Comparison of ENCODE assay signal across 21 cellular contexts in genomic region chr3:177134811-177135210, GRCh38.
DNase-seq lines count a peak whose midpoint lies in the region; ATAC-seq, FAIRE-seq and TF ChIP-seq lines count a peak whose summit lies in the region.
"Had no signal": no experiment of that assay in that cellular context is flagged by ENCODE, and none has a peak within 500 bp of the region (broad histone marks: within the 10 kb centered on the region; RNA-seq: fewer than 3 reads in every experiment).

No MANE protein-coding gene starts in this region.

- no TSS peak for BruUV-seq in endothelial cell of umbilical vein (replicated peaks; lab: Mats Ljungman, UMichigan)

- H3K4ac ChIP-seq in trophoblast cell (ENCODE audit: low read depth, low read length), result peak overlapping the region; percentile 33

- no peak for TF ChIP-seq CTCF in endothelial cell of umbilical vein (IDR thresholded peaks at IDR 0.05; ENCODE audit: extremely low read depth in 1 of 2, insufficient read depth in 1 of 2, low read depth in 1 of 2, low read length in 2 of 2)

- no peaks in the 10 kb centered on the region for H3K9me3 ChIP-seq in T-helper 17 cell (ENCODE audit: control insufficient read depth, low read length, poor library complexity, severe bottlenecking)
- no peaks in the 10 kb centered on the region for H3K9me3 ChIP-seq in endothelial cell of umbilical vein (replicated peaks; ENCODE audit: control insufficient read depth, insufficient read depth, low read length)
- no peaks in the 10 kb centered on the region for H3K9me3 ChIP-seq in trophoblast cell (ENCODE audit: insufficient read depth, low read depth, low read length)

- H3K4me1 Mint-ChIP-seq in T-helper 17 cell, result peaks cover 47% of the 10 kb centered on the region
- H3K4me1 Mint-ChIP-seq in activated CD4-positive, alpha-beta memory T cell treated with anti-CD3 and anti-CD28 coated beads, Interleukin-2, amount 10 ng/mL, durations not matched to agents 7 days and 5 days, result peaks cover 45% of the 10 kb centered on the region

- no peaks in the 10 kb centered on the region for H3K36me3 Mint-ChIP-seq in T-helper 17 cell (ENCODE audit: low read depth)
- H3K36me3 Mint-ChIP-seq in activated CD4-positive, alpha-beta memory T cell treated with anti-CD3 and anti-CD28 coated beads, Interleukin-2, amount 10 ng/mL, durations not matched to agents 7 days and 5 days (ENCODE audit: low read depth), result peaks cover 48% of the 10 kb centered on the region

- H3K27ac Mint-ChIP-seq in T-helper 17 cell, result peak overlapping the region; percentile 39
- no peak overlapping the region for H3K27ac Mint-ChIP-seq in activated CD4-positive, alpha-beta memory T cell treated with anti-CD3 and anti-CD28 coated beads, Interleukin-2, amount 10 ng/mL, durations not matched to agents 7 days and 5 days

- dilution Hi-C loops in endothelial cell of umbilical vein (cut with MboI; ENCODE audit: extremely low pct_ligation_motif_present, low sequenced_read_pairs), result no loop called here

- no peak overlapping the region for H3K23ac ChIP-seq in trophoblast cell (ENCODE audit: low read length)

- H3K18ac ChIP-seq in trophoblast cell (ENCODE audit: low read length), result no peak overlapping the region

- no peak overlapping the region for H2BK5ac ChIP-seq in trophoblast cell (ENCODE audit: low read depth, low read length, poor library complexity)

- no peaks in the 10 kb centered on the region for H3K9me3 Mint-ChIP-seq in activated CD4-positive, alpha-beta memory T cell treated with anti-CD3 and anti-CD28 coated beads, Interleukin-2, amount 10 ng/mL, durations not matched to agents 7 days and 5 days
- H3K9me3 Mint-ChIP-seq: CD8-positive, alpha-beta T cell; H9 had no signal

- DNase-seq in HEK293T (ENCODE audit: extremely low spot score), result no peak
- DNase-seq in T-helper 17 cell, result no peak
- no peak for DNase-seq in endothelial cell of umbilical vein (ENCODE audit: low read depth, low spot score)
- no peak for DNase-seq in trophoblast cell
- DNase-seq in activated CD4-positive, alpha-beta memory T cell treated with anti-CD3 and anti-CD28 coated beads, Interleukin-2, amount 10 ng/mL, durations not matched to agents 7 days and 5 days, result no peak
- DNase-seq in NCI-H1930 (lab: John Stamatoyannopoulos, UW), result no peak
- no peak for DNase-seq in posterior vena cava (ENCODE audit: low spot score)
- DNase-seq: C1 segment of cervical spinal cord; CD8-positive, alpha-beta T cell; DMS153; GM23248; H9; NCI-H1092 treated with DMSO at 0.1 percent for 48 hours; NCI-H1436 treated with DMSO at 0.1 percent for 48 hours; NCI-H2029; NCI-H226; NCI-H510A treated with DMSO at 0.1 percent for 48 hours; NCI-H748 treated with DMSO at 0.1 percent for 48 hours; SHP77 treated with DMSO at 0.1 percent for 48 hours had no signal

- no peak overlapping the region for H4K12ac ChIP-seq in trophoblast cell (ENCODE audit: low read depth, low read length)

- H3K4me2 ChIP-seq in endothelial cell of umbilical vein (ENCODE audit: insufficient read depth, low read length) (peak overlapping the region; percentile 34), trophoblast cell (ENCODE audit: low read length) (no peak overlapping the region)

- peak overlapping the region; percentile 36 for H3K4me3 Mint-ChIP-seq in T-helper 17 cell
- H3K4me3 Mint-ChIP-seq in activated CD4-positive, alpha-beta memory T cell treated with anti-CD3 and anti-CD28 coated beads, Interleukin-2, amount 10 ng/mL, durations not matched to agents 7 days and 5 days, result no peak overlapping the region
- H3K4me3 Mint-ChIP-seq: CD8-positive, alpha-beta T cell; H9 had no signal

- WGBS in trophoblast cell (ENCODE audit: extremely low coverage, insufficient coverage, insufficient read length), result no CpG with 5 or more reads among the region's 8 CpGs

- H3K4me1 ChIP-seq in endothelial cell of umbilical vein (ENCODE audit: control insufficient read depth, extremely low read depth, insufficient read depth, low read length) (peaks cover 8% of the 10 kb centered on the region), trophoblast cell (ENCODE audit: control insufficient read depth in 1 of 2, insufficient read depth in 2 of 2, low read length in 2 of 2) (peaks cover 0 to 3% of the 10 kb centered on the region in 2 experiments)

- H2AK5ac ChIP-seq in trophoblast cell (ENCODE audit: low read length), result no peak overlapping the region

- no peaks in the 10 kb centered on the region for H3K9me1 ChIP-seq in endothelial cell of umbilical vein (replicated peaks; ENCODE audit: control insufficient read depth, extremely low read depth, insufficient read depth, low read length)

- FAIRE-seq in endothelial cell of umbilical vein (lab: Jason Lieb, UNC), result no peak
- FAIRE-seq: GM12891 had no signal

- no peak overlapping the region for H2AFZ ChIP-seq in endothelial cell of umbilical vein (ENCODE audit: low read depth, low read length)
- no peak overlapping the region for H2AFZ ChIP-seq in trophoblast cell (ENCODE audit: insufficient read depth, low read length, poor library complexity)
- H2AFZ ChIP-seq: GM23248 had no signal

- no peak overlapping the region for H3K14ac ChIP-seq in trophoblast cell (ENCODE audit: low read length)

- CTCF ChIA-PET in HEK293T (lab: Yijun Ruan, JAX) (no interaction called here), endothelial cell of umbilical vein (lab: Charles Lee) (interaction anchor here (0.5 to 1.5 kb wide), 2 partner anchors 9 to 227 kb away, joined by 3 to 4 read pairs; no protein-coding TSS in a partner anchor)
- CTCF ChIA-PET in activated CD4-positive, alpha-beta memory T cell treated with anti-CD3 and anti-CD28 coated beads, Interleukin-2, amount 10 ng/mL, durations not matched to agents 7 days and 5 days (lab: Charles Lee), result no interaction called here

- no peak overlapping the region for H4K8ac ChIP-seq in trophoblast cell (ENCODE audit: low read depth, low read length)

- no peak overlapping the region for H2BK120ac ChIP-seq in trophoblast cell (ENCODE audit: insufficient read depth, low read length, poor library complexity)

- no peaks in the 10 kb centered on the region for H3K27me3 Mint-ChIP-seq in T-helper 17 cell
- no peaks in the 10 kb centered on the region for H3K27me3 Mint-ChIP-seq in activated CD4-positive, alpha-beta memory T cell treated with anti-CD3 and anti-CD28 coated beads, Interleukin-2, amount 10 ng/mL, durations not matched to agents 7 days and 5 days

- H3K27ac ChIP-seq in endothelial cell of umbilical vein (ENCODE audit: insufficient read depth, low read depth, low read length) (no peak overlapping the region), trophoblast cell (ENCODE audit: low read depth, low read length) (no peak overlapping the region)
- H3K27ac ChIP-seq: GM23248, RWPE1 had no signal

- H3K27me3 ChIP-seq in endothelial cell of umbilical vein (ENCODE audit: control insufficient read depth in 2 of 2, insufficient read depth in 2 of 2, low read length in 2 of 2) (no peaks in the 10 kb centered on the region), trophoblast cell (ENCODE audit: insufficient read depth, low read length) (no peaks in the 10 kb centered on the region)

- peaks cover 2% of the 10 kb centered on the region for H3K79me1 ChIP-seq in trophoblast cell (ENCODE audit: low read length)

- TF ChIP-seq POLR2A in endothelial cell of umbilical vein (IDR thresholded peaks at IDR 0.05; ENCODE audit: low read depth, low read length), result no peak

- no peak overlapping the region for H3K9ac ChIP-seq in endothelial cell of umbilical vein (replicated peaks; ENCODE audit: extremely low read depth, insufficient read depth, low read length)
- no peak overlapping the region for H3K9ac ChIP-seq in trophoblast cell (ENCODE audit: low read length)
- H3K9ac ChIP-seq: GM23248 had no signal

- H4K20me1 ChIP-seq in endothelial cell of umbilical vein (replicated peaks; ENCODE audit: control insufficient read depth, extremely low read depth, insufficient read depth, low read length), result peaks cover 2% of the 10 kb centered on the region

- H3K36me3 ChIP-seq in endothelial cell of umbilical vein (ENCODE audit: control insufficient read depth in 2 of 2, extremely low read depth in 1 of 2, insufficient read depth in 2 of 2, low read length in 2 of 2) (no peaks in the 10 kb centered on the region), trophoblast cell (ENCODE audit: control insufficient read depth in 1 of 2, insufficient read depth in 2 of 2, low read length in 2 of 2) (peaks cover 0 to under 1% of the 10 kb centered on the region in 2 experiments)

- no peak for ATAC-seq in T-helper 17 cell
- ATAC-seq: CD8-positive, alpha-beta T cell had no signal

- no peak overlapping the region for H4K91ac ChIP-seq in trophoblast cell (ENCODE audit: low read depth, low read length)

- no peak overlapping the region for H3K4me3 ChIP-seq in endothelial cell of umbilical vein (replicated peaks in 1 of 3; ENCODE audit: insufficient read depth in 1 of 3, low read depth in 1 of 3, low read length in 3 of 3)
- no peak overlapping the region for H3K4me3 ChIP-seq in trophoblast cell (ENCODE audit: low read depth, low read length)
- H3K4me3 ChIP-seq: GM23248 had no signal

- no peak overlapping the region for H2BK12ac ChIP-seq in trophoblast cell (ENCODE audit: low read length)

- H3K79me2 ChIP-seq in endothelial cell of umbilical vein (ENCODE audit: control insufficient read depth, insufficient read depth, low read length), result peaks cover 95% of the 10 kb centered on the region
- H3K79me2 ChIP-seq in trophoblast cell (ENCODE audit: control insufficient read depth, insufficient read depth, low read length, poor library complexity), result peaks cover 11% of the 10 kb centered on the region

- intact Hi-C loops in endothelial cell of umbilical vein (cut with micrococcal nuclease), result loop anchor here (5.0 kb wide), 1 partner anchor 222 kb away; no protein-coding TSS in a partner anchor
- intact Hi-C loops in posterior vena cava (cut with DNase I), result no loop called here

- POLR2A ChIA-PET in HEK293T (lab: Yijun Ruan, JAX) (no interaction called here), endothelial cell of umbilical vein (lab: Charles Lee) (no interaction called here)
- POLR2A ChIA-PET in activated CD4-positive, alpha-beta memory T cell treated with anti-CD3 and anti-CD28 coated beads, Interleukin-2, amount 10 ng/mL, durations not matched to agents 7 days and 5 days (lab: Charles Lee), result no interaction called here

TF ChIP-seq in endothelial cell of umbilical vein, 7 proteins besides CTCF, POLR2A, EP300 and RAD21 (continues in another document):
- TF ChIP-seq GATA2 (IDR thresholded peaks at IDR 0.05; ENCODE audit: insufficient read depth, insufficient read length, low read depth, low read length), result no peak
- no peak for TF ChIP-seq POLR2AphosphoS5 (IDR thresholded peaks at IDR 0.05; ENCODE audit: insufficient read depth, low read depth, low read length)
- no peak for TF ChIP-seq JUN (IDR thresholded peaks at IDR 0.05; ENCODE audit: borderline replicate concordance, insufficient read depth, insufficient read length, low read depth)
- TF ChIP-seq, protein P1, sequence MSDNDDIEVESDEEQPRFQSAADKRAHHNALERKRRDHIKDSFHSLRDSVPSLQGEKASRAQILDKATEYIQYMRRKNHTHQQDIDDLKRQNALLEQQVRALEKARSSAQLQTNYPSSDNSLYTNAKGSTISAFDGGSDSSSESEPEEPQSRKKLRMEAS (IDR thresholded peaks at IDR 0.05; ENCODE audit: insufficient read depth, insufficient read length), result no peak
- TF ChIP-seq EZH2 (IDR thresholded peaks at IDR 0.05; ENCODE audit: borderline replicate concordance, low read depth, low read length, severe bottlenecking), result no peak
- TF ChIP-seq MYC (IDR thresholded peaks at IDR 0.05; ENCODE audit: low read depth, low read length), result no peak
